Comparison of ENCODE assay signal across 1 cellular context in genomic region chr11:68038226-68038717, GRCh38.
TF ChIP-seq lines count a peak whose summit lies in the region.

No MANE protein-coding gene starts in this region.

TF ChIP-seq in HepG2, 621 proteins besides CTCF, POLR2A, EP300 and RAD21 (continued from another document and continues in another):
- peak; percentile 58; the same call in 1 of the 2 replicates for TF ChIP-seq MTERF4 (CRISPR knock-in tag; IDR thresholded peaks at IDR 0.05)
- TF ChIP-seq NBN (conservative IDR thresholded peaks at IDR 0.05), result no peak
- TF ChIP-seq U2AF2 (IDR thresholded peaks at IDR 0.05; ENCODE audit: low read depth, low read length), result no peak
- no peak for TF ChIP-seq LRRFIP1 (CRISPR knock-in tag; conservative IDR thresholded peaks at IDR 0.05)
- TF ChIP-seq FLYWCH1 (CRISPR knock-in tag; IDR thresholded peaks at IDR 0.05), result no peak
- TF ChIP-seq ZBTB34 (CRISPR knock-in tag; IDR thresholded peaks at IDR 0.05), result no peak
- peak; percentile 73; the same call in 1 of the 2 replicates for TF ChIP-seq HMGXB3 (CRISPR knock-in tag; IDR thresholded peaks at IDR 0.05; ENCODE audit: borderline replicate concordance)
- TF ChIP-seq MYPOP (CRISPR knock-in tag; IDR thresholded peaks at IDR 0.05), result peak; percentile 85
- TF ChIP-seq HDAC6 (IDR thresholded peaks at IDR 0.05; ENCODE audit: low read depth, low read length), result no peak
- peak; percentile 99 for TF ChIP-seq MEIS1 (CRISPR knock-in tag; IDR thresholded peaks at IDR 0.05; ENCODE audit: borderline replicate concordance)
- TF ChIP-seq ZKSCAN5 (CRISPR knock-in tag; IDR thresholded peaks at IDR 0.05), result peak; percentile 15; the same call in 1 of the 2 replicates
- TF ChIP-seq FOXC1 (CRISPR knock-in tag; IDR thresholded peaks at IDR 0.05; ENCODE audit: borderline replicate concordance), result peak; percentile 74
- TF ChIP-seq MTF2 (CRISPR knock-in tag; IDR thresholded peaks at IDR 0.05; ENCODE audit: borderline replicate concordance), result no peak
- peak; percentile 69; the same call in 1 of the 2 replicates for TF ChIP-seq GMEB1 (CRISPR knock-in tag; IDR thresholded peaks at IDR 0.05; ENCODE audit: borderline replicate concordance)
- no peak for TF ChIP-seq ELF4 (CRISPR knock-in tag; IDR thresholded peaks at IDR 0.05; ENCODE audit: borderline replicate concordance)
- TF ChIP-seq MED1 (CRISPR knock-in tag; IDR thresholded peaks at IDR 0.05), result peak; percentile 96
- TF ChIP-seq ZNF296 (CRISPR knock-in tag; conservative IDR thresholded peaks at IDR 0.05), result peak; percentile 74
- TF ChIP-seq GTF2F1 (IDR thresholded peaks at IDR 0.05; ENCODE audit: low read length), result no peak
- TF ChIP-seq SIX4 (CRISPR knock-in tag; IDR thresholded peaks at IDR 0.05), result peak; percentile 79
- peak; percentile 81; the same call in 1 of the 2 replicates for TF ChIP-seq MXD4 (CRISPR knock-in tag; IDR thresholded peaks at IDR 0.05)
- no peak for TF ChIP-seq ZNF354B (CRISPR knock-in tag; IDR thresholded peaks at IDR 0.05)
- TF ChIP-seq PCBP2 (optimal IDR thresholded peaks at IDR 0.05; ENCODE audit: low read depth, low read length, poor library complexity, severe bottlenecking), result no peak
- TF ChIP-seq NFE2 (CRISPR knock-in tag; IDR thresholded peaks at IDR 0.05), result no peak; the same call in 1 of the 2 replicates
- TF ChIP-seq YEATS2 (CRISPR knock-in tag; IDR thresholded peaks at IDR 0.05; ENCODE audit: borderline replicate concordance), result 0 out of 2 replicates have a peak, but pooled peaks have one; percentile 61
- peak; percentile 95 for TF ChIP-seq UBTF (CRISPR knock-in tag; IDR thresholded peaks at IDR 0.05)
- TF ChIP-seq SP140L (CRISPR knock-in tag; IDR thresholded peaks at IDR 0.05; ENCODE audit: borderline replicate concordance), result no peak
- TF ChIP-seq ZNF740 (CRISPR knock-in tag; IDR thresholded peaks at IDR 0.05), result peak; percentile 91
- TF ChIP-seq KDM3A (CRISPR knock-in tag; IDR thresholded peaks at IDR 0.05; ENCODE audit: low read depth), result peak; percentile 94
- TF ChIP-seq ARNT2 (CRISPR knock-in tag; IDR thresholded peaks at IDR 0.05; ENCODE audit: low read depth), result peak; percentile 68; the same call in 1 of the 2 replicates
- TF ChIP-seq HMG20A (CRISPR knock-in tag; IDR thresholded peaks at IDR 0.05; ENCODE audit: borderline replicate concordance), result peak; percentile 75; the same call in 1 of the 2 replicates
- TF ChIP-seq HMGXB4 (CRISPR knock-in tag; IDR thresholded peaks at IDR 0.05; ENCODE audit: borderline replicate concordance in 1 of 2, low read depth in 1 of 2), result peak; percentile 50 to 82; a peak in 3 of 4 replicates
- TF ChIP-seq ZNF660 (CRISPR knock-in tag; IDR thresholded peaks at IDR 0.05; ENCODE audit: borderline replicate concordance, low read depth), result peak; percentile 43; the same call in 1 of the 2 replicates
- 0 out of 2 replicates have a peak, but pooled peaks have one; percentile 12 for TF ChIP-seq ONECUT2 (CRISPR knock-in tag; IDR thresholded peaks at IDR 0.05)
- no peak for TF ChIP-seq SMC3 (IDR thresholded peaks at IDR 0.05; ENCODE audit: low read length)
- peak; percentile 95; the same call in 1 of the 2 replicates for TF ChIP-seq ZNF350 (CRISPR knock-in tag; IDR thresholded peaks at IDR 0.05; ENCODE audit: borderline replicate concordance, low read depth)
- peak in 1 of 2 experiments; percentile 95; a peak in 2 of 4 replicates for TF ChIP-seq KLF16 (CRISPR knock-in tag; IDR thresholded peaks at IDR 0.05)
- TF ChIP-seq XRCC5 (optimal IDR thresholded peaks at IDR 0.05; ENCODE audit: low read length), result peak; percentile 88
- TF ChIP-seq PAF1 (CRISPR knock-in tag; IDR thresholded peaks at IDR 0.05), result no peak
- peak; percentile 85; the same call in 1 of the 2 replicates for TF ChIP-seq ZNF205 (CRISPR knock-in tag; IDR thresholded peaks at IDR 0.05)
- no peak for TF ChIP-seq ZSCAN22 (CRISPR knock-in tag; IDR thresholded peaks at IDR 0.05)
- 0 out of 2 replicates have a peak, but pooled peaks have one; percentile 20 for TF ChIP-seq ZNF33A (CRISPR knock-in tag; IDR thresholded peaks at IDR 0.05; ENCODE audit: borderline replicate concordance)
- TF ChIP-seq RBAK (CRISPR knock-in tag; IDR thresholded peaks at IDR 0.05), result 0 out of 2 replicates have a peak, but pooled peaks have one; percentile 23
- TF ChIP-seq ZNF674 (CRISPR knock-in tag; IDR thresholded peaks at IDR 0.05; ENCODE audit: low read depth), result no peak
- TF ChIP-seq HNF1B (CRISPR knock-in tag; IDR thresholded peaks at IDR 0.05), result peak; percentile 80; the same call in 1 of the 2 replicates
- TF ChIP-seq NONO (IDR thresholded peaks at IDR 0.05), result no peak
- peak; percentile 98 for TF ChIP-seq NONO (CRISPR knock-in tag; conservative IDR thresholded peaks at IDR 0.05)
- peak; percentile 93 for TF ChIP-seq ZNF563 (CRISPR knock-in tag; IDR thresholded peaks at IDR 0.05)
